2 cellular contexts compared by ENCODE assay signal in the genomic region with DNA sequence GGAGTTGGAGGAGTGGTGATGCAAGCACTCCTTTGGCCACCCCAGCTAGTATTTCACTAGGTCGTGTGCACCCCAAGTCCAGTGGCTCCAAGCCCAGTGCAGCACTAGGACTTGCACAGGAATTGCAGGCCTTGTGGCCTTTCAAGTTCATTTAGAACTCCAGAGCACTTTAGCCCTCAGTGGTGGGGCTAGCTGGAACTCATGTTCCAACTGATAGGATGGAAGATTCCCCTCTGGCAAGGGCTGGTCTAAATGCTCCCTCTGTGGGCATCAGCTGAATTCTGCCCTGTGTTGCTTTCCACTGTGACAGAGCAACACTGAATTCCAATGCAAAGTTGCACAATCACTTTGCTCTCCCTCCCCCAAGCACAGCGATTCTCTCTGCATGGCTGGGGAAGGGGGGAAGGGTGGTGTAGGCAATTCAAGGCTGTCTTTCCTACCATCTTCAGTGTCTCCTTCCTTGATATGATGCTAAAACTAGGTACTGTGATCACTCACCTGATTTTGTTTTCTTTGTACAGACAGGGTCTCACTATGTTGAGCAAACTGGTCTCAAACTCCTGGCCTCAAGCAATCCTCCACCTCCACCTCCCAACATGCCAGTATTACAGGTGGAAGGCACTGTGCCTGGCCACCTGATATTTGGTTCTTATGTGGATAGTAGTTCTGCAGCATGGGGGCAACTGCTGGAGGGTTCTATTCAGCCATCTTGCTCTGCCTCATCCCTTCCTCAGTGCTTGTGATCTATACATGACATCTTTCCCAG.
TF ChIP-seq lines count a peak whose summit lies in the region.

No MANE protein-coding gene starts in this region.

TF ChIP-seq in IMR-90, 13 proteins besides CTCF, POLR2A, EP300 and RAD21:
- TF ChIP-seq MAFK (IDR thresholded peaks at IDR 0.05; ENCODE audit: low read depth, low read length) (no peak), CEBPB (IDR thresholded peaks at IDR 0.05; ENCODE audit: low read depth, low read length) (peak; percentile 98)
- TF ChIP-seq, protein P1, sequence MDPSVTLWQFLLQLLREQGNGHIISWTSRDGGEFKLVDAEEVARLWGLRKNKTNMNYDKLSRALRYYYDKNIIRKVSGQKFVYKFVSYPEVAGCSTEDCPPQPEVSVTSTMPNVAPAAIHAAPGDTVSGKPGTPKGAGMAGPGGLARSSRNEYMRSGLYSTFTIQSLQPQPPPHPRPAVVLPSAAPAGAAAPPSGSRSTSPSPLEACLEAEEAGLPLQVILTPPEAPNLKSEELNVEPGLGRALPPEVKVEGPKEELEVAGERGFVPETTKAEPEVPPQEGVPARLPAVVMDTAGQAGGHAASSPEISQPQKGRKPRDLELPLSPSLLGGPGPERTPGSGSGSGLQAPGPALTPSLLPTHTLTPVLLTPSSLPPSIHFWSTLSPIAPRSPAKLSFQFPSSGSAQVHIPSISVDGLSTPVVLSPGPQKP (IDR thresholded peaks at IDR 0.05; ENCODE audit: borderline replicate concordance, low read depth, low read length): no peak
TF ChIP-seq in IMR-90: peak in this region for 1.

TF ChIP-seq in liver, 16 proteins besides CTCF, POLR2A, EP300 and RAD21:
- TF ChIP-seq EGR1 (IDR thresholded peaks at IDR 0.05; ENCODE audit: low read depth in 2 of 2) (peak in 1 of 2 donors; percentile 60), NR2F2 (IDR thresholded peaks at IDR 0.05) (no peak), GABPA (IDR thresholded peaks at IDR 0.05 in 1 of 2, conservative IDR thresholded peaks at IDR 0.05 in 1 of 2) (no peak), TAF1 (conservative IDR thresholded peaks at IDR 0.05) (no peak), FOXA1 (IDR thresholded peaks at IDR 0.05) (no peak), HNF4A (conservative IDR thresholded peaks at IDR 0.05) (peak; percentile 48 to 60), YY1 (IDR thresholded peaks at IDR 0.05) (peak; percentile 70), SP1 (IDR thresholded peaks at IDR 0.05) (peak; percentile 76), RXRA (IDR thresholded peaks at IDR 0.05) (peak; percentile 27 to 72), HNF4G (IDR thresholded peaks at IDR 0.05) (no peak), JUND (IDR thresholded peaks at IDR 0.05) (peak in 1 of 2 donors; percentile 14), FOXA2 (IDR thresholded peaks at IDR 0.05) (peak; percentile 34)
- TF ChIP-seq, protein P2, sequence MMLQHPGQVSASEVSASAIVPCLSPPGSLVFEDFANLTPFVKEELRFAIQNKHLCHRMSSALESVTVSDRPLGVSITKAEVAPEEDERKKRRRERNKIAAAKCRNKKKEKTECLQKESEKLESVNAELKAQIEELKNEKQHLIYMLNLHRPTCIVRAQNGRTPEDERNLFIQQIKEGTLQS (IDR thresholded peaks at IDR 0.05): peak; percentile 43
- TF ChIP-seq, protein P3, sequence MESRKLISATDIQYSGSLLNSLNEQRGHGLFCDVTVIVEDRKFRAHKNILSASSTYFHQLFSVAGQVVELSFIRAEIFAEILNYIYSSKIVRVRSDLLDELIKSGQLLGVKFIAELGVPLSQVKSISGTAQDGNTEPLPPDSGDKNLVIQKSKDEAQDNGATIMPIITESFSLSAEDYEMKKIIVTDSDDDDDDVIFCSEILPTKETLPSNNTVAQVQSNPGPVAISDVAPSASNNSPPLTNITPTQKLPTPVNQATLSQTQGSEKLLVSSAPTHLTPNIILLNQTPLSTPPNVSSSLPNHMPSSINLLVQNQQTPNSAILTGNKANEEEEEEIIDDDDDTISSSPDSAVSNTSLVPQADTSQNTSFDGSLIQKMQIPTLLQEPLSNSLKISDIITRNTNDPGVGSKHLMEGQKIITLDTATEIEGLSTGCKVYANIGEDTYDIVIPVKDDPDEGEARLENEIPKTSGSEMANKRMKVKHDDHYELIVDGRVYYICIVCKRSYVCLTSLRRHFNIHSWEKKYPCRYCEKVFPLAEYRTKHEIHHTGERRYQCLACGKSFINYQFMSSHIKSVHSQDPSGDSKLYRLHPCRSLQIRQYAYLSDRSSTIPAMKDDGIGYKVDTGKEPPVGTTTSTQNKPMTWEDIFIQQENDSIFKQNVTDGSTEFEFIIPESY (IDR thresholded peaks at IDR 0.05): peak; percentile 33
- TF ChIP-seq, protein P4, sequence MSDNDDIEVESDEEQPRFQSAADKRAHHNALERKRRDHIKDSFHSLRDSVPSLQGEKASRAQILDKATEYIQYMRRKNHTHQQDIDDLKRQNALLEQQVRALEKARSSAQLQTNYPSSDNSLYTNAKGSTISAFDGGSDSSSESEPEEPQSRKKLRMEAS (IDR thresholded peaks at IDR 0.05): peak; percentile 60
- TF ChIP-seq, protein P5, sequence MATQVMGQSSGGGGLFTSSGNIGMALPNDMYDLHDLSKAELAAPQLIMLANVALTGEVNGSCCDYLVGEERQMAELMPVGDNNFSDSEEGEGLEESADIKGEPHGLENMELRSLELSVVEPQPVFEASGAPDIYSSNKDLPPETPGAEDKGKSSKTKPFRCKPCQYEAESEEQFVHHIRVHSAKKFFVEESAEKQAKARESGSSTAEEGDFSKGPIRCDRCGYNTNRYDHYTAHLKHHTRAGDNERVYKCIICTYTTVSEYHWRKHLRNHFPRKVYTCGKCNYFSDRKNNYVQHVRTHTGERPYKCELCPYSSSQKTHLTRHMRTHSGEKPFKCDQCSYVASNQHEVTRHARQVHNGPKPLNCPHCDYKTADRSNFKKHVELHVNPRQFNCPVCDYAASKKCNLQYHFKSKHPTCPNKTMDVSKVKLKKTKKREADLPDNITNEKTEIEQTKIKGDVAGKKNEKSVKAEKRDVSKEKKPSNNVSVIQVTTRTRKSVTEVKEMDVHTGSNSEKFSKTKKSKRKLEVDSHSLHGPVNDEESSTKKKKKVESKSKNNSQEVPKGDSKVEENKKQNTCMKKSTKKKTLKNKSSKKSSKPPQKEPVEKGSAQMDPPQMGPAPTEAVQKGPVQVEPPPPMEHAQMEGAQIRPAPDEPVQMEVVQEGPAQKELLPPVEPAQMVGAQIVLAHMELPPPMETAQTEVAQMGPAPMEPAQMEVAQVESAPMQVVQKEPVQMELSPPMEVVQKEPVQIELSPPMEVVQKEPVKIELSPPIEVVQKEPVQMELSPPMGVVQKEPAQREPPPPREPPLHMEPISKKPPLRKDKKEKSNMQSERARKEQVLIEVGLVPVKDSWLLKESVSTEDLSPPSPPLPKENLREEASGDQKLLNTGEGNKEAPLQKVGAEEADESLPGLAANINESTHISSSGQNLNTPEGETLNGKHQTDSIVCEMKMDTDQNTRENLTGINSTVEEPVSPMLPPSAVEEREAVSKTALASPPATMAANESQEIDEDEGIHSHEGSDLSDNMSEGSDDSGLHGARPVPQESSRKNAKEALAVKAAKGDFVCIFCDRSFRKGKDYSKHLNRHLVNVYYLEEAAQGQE (IDR thresholded peaks at IDR 0.05): peak; percentile 68
